8 cellular contexts compared by ENCODE assay signal in genomic region chr14:106586098-106586704, GRCh38.
DNase-seq lines count a peak whose midpoint lies in the region; ATAC-seq and TF ChIP-seq lines count a peak whose summit lies in the region.

No MANE protein-coding gene starts in this region.

- POLR2A ChIA-PET in CD4-positive, alpha-beta T cell (lab: Charles Lee), result no interaction called here

- no peaks in the 10 kb centered on the region for H3K36me3 ChIP-seq in SJCRH30

- no peak overlapping the region for H3K4me3 ChIP-seq in SJCRH30

- H3K27me3 Mint-ChIP-seq in CD4-positive, alpha-beta T cell, result peaks cover 27% of the 10 kb centered on the region
- peaks cover 20% of the 10 kb centered on the region for H3K27me3 Mint-ChIP-seq in activated naive CD4-positive, alpha-beta T cell treated with anti-CD3 and anti-CD28 coated beads for 36 hours (ENCODE audit: low read depth)

- peaks cover 11% of the 10 kb centered on the region for H3K4me1 Mint-ChIP-seq in CD4-positive, alpha-beta T cell (ENCODE audit: low read depth)
- H3K4me1 Mint-ChIP-seq in activated naive CD4-positive, alpha-beta T cell treated with anti-CD3 and anti-CD28 coated beads for 36 hours (ENCODE audit: low read depth), result peaks cover 10% of the 10 kb centered on the region

- H3K9me3 ChIP-seq in CD4-positive, alpha-beta T cell (ENCODE audit: control insufficient read depth, low read length), result no peaks in the 10 kb centered on the region
- H3K9me3 ChIP-seq in SJCRH30 (replicated peaks), result no peaks in the 10 kb centered on the region

- H3K27ac Mint-ChIP-seq in CD4-positive, alpha-beta T cell, result no peak overlapping the region
- no peak overlapping the region for H3K27ac Mint-ChIP-seq in activated naive CD4-positive, alpha-beta T cell treated with anti-CD3 and anti-CD28 coated beads for 36 hours

- peak; percentile 45 to 69 (median 54) for DNase-seq in CD4-positive, alpha-beta T cell
- DNase-seq in SJCRH30 (peak; percentile 27 to 60), cerebellar nuclear complex (lab: John Stamatoyannopoulos, UW) (no peak), cortex of kidney (lab: John Stamatoyannopoulos, UW) (no peak)
- DNase-seq in activated naive CD4-positive, alpha-beta T cell treated with anti-CD3 and anti-CD28 coated beads for 36 hours, result peak; percentile 84
- peak; percentile 53 for DNase-seq in stimulated activated CD4-positive, alpha-beta T cell treated with anti-CD3 and anti-CD28 coated beads, Interleukin-1b, Interleukin-23, amount 100 ng/mL, for 4 hours (ENCODE audit: low read depth in 2 of 2)

- TF ChIP-seq CTCF in CD4-positive, alpha-beta T cell (IDR thresholded peaks at IDR 0.05), result peak; percentile 75

- no peaks in the 10 kb centered on the region for H3K36me3 Mint-ChIP-seq in CD4-positive, alpha-beta T cell (ENCODE audit: low read depth)
- H3K36me3 Mint-ChIP-seq in activated naive CD4-positive, alpha-beta T cell treated with anti-CD3 and anti-CD28 coated beads for 36 hours (ENCODE audit: low read depth), result no peaks in the 10 kb centered on the region

- H3K4me3 Mint-ChIP-seq in CD4-positive, alpha-beta T cell, result no peak overlapping the region
- no peak overlapping the region for H3K4me3 Mint-ChIP-seq in activated naive CD4-positive, alpha-beta T cell treated with anti-CD3 and anti-CD28 coated beads for 36 hours

- no peak overlapping the region for H3K27ac ChIP-seq in CD4-positive, alpha-beta T cell (ENCODE audit: low read depth, low read length)
- H3K27ac ChIP-seq in SJCRH30, result no peak overlapping the region

- CTCF ChIA-PET in CD4-positive, alpha-beta T cell (lab: Charles Lee), result no interaction called here
- CTCF ChIA-PET in activated naive CD4-positive, alpha-beta T cell treated with anti-CD3 and anti-CD28 coated beads for 36 hours (lab: Charles Lee), result interaction anchor here (0.6 to 2.1 kb wide), 16 partner anchors 9 to 255 kb away, joined by 3 to 9 read pairs (median 4); no protein-coding TSS in a partner anchor

- intact Hi-C loops in CD4-positive, alpha-beta T cell (cut with DNase I, micrococcal nuclease), result loop anchor here in 1 of 2 experiments (2.0 kb wide), 1 partner anchor 19 kb away; no protein-coding TSS in a partner anchor
- intact Hi-C loops in activated naive CD4-positive, alpha-beta T cell treated with anti-CD3 and anti-CD28 coated beads for 36 hours (cut with micrococcal nuclease), result no loop called here

- no peaks in the 10 kb centered on the region for H3K9me3 Mint-ChIP-seq in CD4-positive, alpha-beta T cell
- H3K9me3 Mint-ChIP-seq in activated naive CD4-positive, alpha-beta T cell treated with anti-CD3 and anti-CD28 coated beads for 36 hours, result no peaks in the 10 kb centered on the region

- no peaks in the 10 kb centered on the region for H3K27me3 ChIP-seq in CD4-positive, alpha-beta T cell (ENCODE audit: control insufficient read depth, insufficient read depth, low read length)
- peaks cover 3% of the 10 kb centered on the region; the same call in 1 of the 2 replicates for H3K27me3 ChIP-seq in SJCRH30

- no peaks in the 10 kb centered on the region for H3K4me1 ChIP-seq in SJCRH30

- ATAC-seq in CD4-positive, alpha-beta T cell (ENCODE audit: poor library complexity), result peak; percentile 78
- ATAC-seq in HG02642 (IDR thresholded peaks at IDR 0.05; ENCODE audit: poor library complexity, unreplicated experiment) (peak; percentile 51), HG02798 (IDR thresholded peaks at IDR 0.05; ENCODE audit: poor library complexity, unreplicated experiment) (no peak)

Comparison
In these comparisons a context has a peak if more than half of its experiments do, and no peak if none do; other contexts are left out.
1. DNase-seq: peak in CD4-positive, alpha-beta T cell (10 of 10), SJCRH30 (2 of 2), activated naive CD4-positive, alpha-beta T cell treated with anti-CD3 and anti-CD28 coated beads for 36 hours (single experiment) and stimulated activated CD4-positive, alpha-beta T cell treated with anti-CD3 and anti-CD28 coated beads, Interleukin-1b, Interleukin-23, amount 100 ng/mL, for 4 hours (2 of 2); none in cerebellar nuclear complex (0 of 2) and cortex of kidney (single experiment).